Comparison of ENCODE assay signal across 8 cellular contexts in the genomic region with DNA sequence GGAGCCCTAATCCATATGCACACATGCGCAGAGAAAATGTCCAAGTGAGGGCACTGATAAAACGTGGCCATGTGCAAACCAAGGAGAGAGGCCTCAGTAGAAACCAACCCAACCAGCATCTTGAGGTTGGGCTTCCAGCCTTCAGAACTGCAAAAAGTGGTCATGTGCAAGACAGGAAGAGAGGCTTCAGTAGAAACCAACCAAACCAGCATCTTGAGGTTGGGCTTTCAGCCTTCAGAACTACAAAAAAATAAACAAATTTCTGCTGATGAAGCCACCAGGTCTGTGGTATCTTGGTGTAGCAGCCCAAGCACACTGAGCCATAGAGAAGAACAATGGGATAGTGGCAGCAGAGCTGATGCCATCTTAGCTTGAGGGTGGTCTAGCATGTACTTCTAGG.
"Had no signal": no experiment of that assay in that cellular context is flagged by ENCODE, and none has a peak within 500 bp of the region (broad histone marks: within the 10 kb centered on the region; RNA-seq: fewer than 3 reads in every experiment).

No MANE protein-coding gene starts in this region.

- H3K9ac ChIP-seq: GM23248 had no signal

- H3K4me3 ChIP-seq: GM23248, K562 had no signal

- H2AFZ ChIP-seq: GM23248 had no signal

- H3K27ac ChIP-seq: GM23248 had no signal

- DNase-seq: GM23248, GOT3, H9, HCEC 1CT, HFFc6, IMR-90, KG1 had no signal
